ENCODE assay signal across 15 cellular contexts in the genomic region with DNA sequence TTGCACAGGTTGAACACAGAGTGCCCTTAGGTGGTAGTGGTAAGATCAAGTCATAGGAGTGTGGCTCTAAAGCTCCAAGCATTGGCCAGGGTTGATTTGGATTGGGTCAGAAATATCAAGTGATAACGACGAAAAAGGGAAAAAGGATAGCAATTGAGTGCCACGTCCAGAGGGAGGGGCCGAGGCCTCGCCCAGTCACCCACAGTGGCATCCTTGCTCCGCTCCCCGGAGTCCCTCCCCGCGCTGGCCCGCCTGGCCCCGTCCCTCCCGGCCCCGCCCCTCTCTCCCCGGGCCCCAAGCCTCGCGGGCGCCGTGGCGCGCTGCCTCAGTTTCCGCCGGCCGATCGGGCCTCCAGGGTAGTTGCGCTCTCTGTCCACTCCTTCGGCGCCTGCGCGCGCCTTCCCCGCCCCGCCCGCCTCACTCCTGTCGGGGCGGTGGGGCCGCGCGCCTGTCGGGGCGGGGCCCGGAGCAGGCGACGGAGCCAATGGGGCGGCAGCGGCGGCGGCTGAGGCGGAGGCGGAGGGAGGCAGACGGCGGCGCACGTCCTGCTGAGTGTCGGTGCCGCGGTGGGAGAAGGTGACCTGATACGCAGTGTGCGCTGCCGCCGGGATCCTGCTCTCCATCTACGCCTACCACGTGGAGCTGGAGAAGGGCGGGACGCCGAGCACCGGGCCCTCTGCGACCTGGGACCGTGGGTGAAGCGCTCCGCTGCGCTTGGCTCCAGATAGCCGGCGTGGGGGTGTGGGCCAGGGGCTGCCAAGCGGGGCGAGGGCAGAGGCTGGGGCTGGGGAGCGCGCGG.
DNase-seq lines count a peak whose midpoint lies in the region; ATAC-seq and TF ChIP-seq lines count a peak whose summit lies in the region.
"Had no signal": no experiment of that assay in that cellular context is flagged by ENCODE, and none has a peak within 500 bp of the region (broad histone marks: within the 10 kb centered on the region; RNA-seq: fewer than 3 reads in every experiment).

No MANE protein-coding gene starts in this region.

- ATAC-seq in esophagus mucosa (peak; percentile 69), GM18867 (IDR thresholded peaks at IDR 0.05; ENCODE audit: unreplicated experiment) (no peak)
- ATAC-seq: CD8-positive, alpha-beta T cell had no signal

- no peaks in the 10 kb centered on the region for H3K27me3 Mint-ChIP-seq in activated CD4-positive, alpha-beta memory T cell treated with anti-CD3 and anti-CD28 coated beads for 36 hours

- no peaks in the 10 kb centered on the region for H3K4me1 Mint-ChIP-seq in activated CD4-positive, alpha-beta memory T cell treated with anti-CD3 and anti-CD28 coated beads for 36 hours (ENCODE audit: low read depth)

- peak overlapping the region in 1 of 2 donors; percentile 23 for H3K4me3 ChIP-seq in prostate gland

- DNase-seq in G401 (ENCODE audit: low spot score) = peak; percentile 0
- peak; percentile 74 for DNase-seq in NCI-H510A (lab: John Stamatoyannopoulos, UW)
- peak; percentile 12 for DNase-seq in prostate gland (ENCODE audit: low spot score)
- no peak for DNase-seq in DMS53 treated with DMSO at 0.1 percent for 48 hours (lab: John Stamatoyannopoulos, UW; ENCODE audit: unreplicated experiment)
- DNase-seq in medulla oblongata (ENCODE audit: extremely low spot score) = no peak
- no peak for DNase-seq in activated CD4-positive, alpha-beta memory T cell treated with anti-CD3 and anti-CD28 coated beads for 36 hours
- DNase-seq: activated effector memory CD4-positive, alpha-beta T cell treated with Interleukin-2 at 50 U/mL for 16 hours; CD8-positive, alpha-beta T cell; effector CD8-positive, alpha-beta T cell; NCI-H2171 treated with DMSO at 0.1 percent for 48 hours; OCI-M1; retina; T-helper 1 cell had no signal

- POLR2A ChIA-PET in activated CD4-positive, alpha-beta memory T cell treated with anti-CD3 and anti-CD28 coated beads for 36 hours (lab: Charles Lee) = no interaction called here

- H3K27ac Mint-ChIP-seq in activated CD4-positive, alpha-beta memory T cell treated with anti-CD3 and anti-CD28 coated beads for 36 hours = no peak overlapping the region
- H3K27ac Mint-ChIP-seq: CD8-positive, alpha-beta T cell had no signal

- in situ Hi-C loops in G401 (cut with HindIII; ENCODE audit: low sequenced_read_pairs) = no loop called here

- no peaks in the 10 kb centered on the region for H3K4me1 ChIP-seq in prostate gland (replicated peaks)

- no peak for TF ChIP-seq POLR2A in prostate gland (IDR thresholded peaks at IDR 0.05)

- H3K27me3 ChIP-seq in prostate gland (replicated peaks; ENCODE audit: insufficient read depth) = no peaks in the 10 kb centered on the region

- H3K27ac ChIP-seq in prostate gland = no peak overlapping the region

- TF ChIP-seq CTCF in prostate gland (IDR thresholded peaks at IDR 0.05) = no peak

- no peaks in the 10 kb centered on the region for H3K9me3 ChIP-seq in prostate gland

- H3K9me3 Mint-ChIP-seq in activated CD4-positive, alpha-beta memory T cell treated with anti-CD3 and anti-CD28 coated beads for 36 hours = peaks cover 9% of the 10 kb centered on the region

- intact Hi-C loops in prostate gland (cut with DNase I) = no loop called here
- intact Hi-C loops in activated CD4-positive, alpha-beta memory T cell treated with anti-CD3 and anti-CD28 coated beads for 36 hours (cut with micrococcal nuclease) = no loop called here

- H3K4me3 Mint-ChIP-seq in activated CD4-positive, alpha-beta memory T cell treated with anti-CD3 and anti-CD28 coated beads for 36 hours = no peak overlapping the region
- H3K4me3 Mint-ChIP-seq: CD8-positive, alpha-beta T cell had no signal

- CTCF ChIA-PET in activated CD4-positive, alpha-beta memory T cell treated with anti-CD3 and anti-CD28 coated beads for 36 hours (lab: Charles Lee) = no interaction called here

- H3K36me3 Mint-ChIP-seq in activated CD4-positive, alpha-beta memory T cell treated with anti-CD3 and anti-CD28 coated beads for 36 hours = no peaks in the 10 kb centered on the region
- H3K36me3 Mint-ChIP-seq: CD8-positive, alpha-beta T cell had no signal

- H3K36me3 ChIP-seq in prostate gland = no peaks in the 10 kb centered on the region

- 14% methylated on average over 43 of the region's 78 CpGs for WGBS in prostate gland

Comparison
In these comparisons a context has a peak if more than half of its experiments do, and no peak if none do; other contexts are left out.
1. DNase-seq: peak in G401 (single experiment), NCI-H510A (single experiment) and prostate gland (single experiment); none in DMS53 treated with DMSO at 0.1 percent for 48 hours (single experiment), medulla oblongata (single experiment) and activated CD4-positive, alpha-beta memory T cell treated with anti-CD3 and anti-CD28 coated beads for 36 hours (single experiment).